In genomic region chr12:98296462-98297079, GRCh38 we compare ENCODE assay signal across 1 cellular context.
TF ChIP-seq lines count a peak whose summit lies in the region.

No MANE protein-coding gene starts in this region.

TF ChIP-seq in neural cell, 6 proteins besides CTCF, POLR2A, EP300 and RAD21 (continued from another document):
- peak; percentile 41 for TF ChIP-seq REST (IDR thresholded peaks at IDR 0.05; ENCODE audit: borderline replicate concordance)
